Comparison of ENCODE assay signal across 8 cellular contexts in the genomic region with DNA sequence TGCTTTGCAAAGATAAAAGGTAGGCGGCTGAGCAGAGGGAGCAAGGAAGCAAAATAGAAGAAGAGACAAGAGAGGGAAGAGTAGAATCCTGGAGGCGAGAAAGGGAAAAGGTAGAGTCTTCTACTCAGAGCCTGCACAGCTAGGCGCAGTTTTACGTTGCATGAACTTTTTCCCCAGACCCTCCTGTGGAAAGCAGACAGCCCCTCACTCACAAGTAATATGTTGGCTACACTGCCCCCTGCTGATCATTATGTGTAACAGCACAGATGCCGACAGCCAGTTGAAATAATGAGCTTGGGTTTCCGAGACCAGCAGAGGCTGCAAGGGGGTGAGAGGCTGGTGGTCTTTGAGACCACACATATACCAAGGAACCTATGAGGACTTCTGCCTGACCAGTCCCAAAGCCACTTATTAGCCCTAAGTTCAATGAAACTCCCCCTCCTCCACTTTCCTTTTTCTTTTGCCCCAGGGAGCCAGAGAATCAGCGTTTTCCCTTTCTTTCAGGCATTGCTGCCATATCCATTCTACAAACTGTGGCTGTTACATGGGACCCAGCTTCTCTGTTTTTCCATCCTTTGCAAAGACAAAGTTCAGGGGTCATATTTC. TPM values are rescaled to one million over a fixed set of nuclear protein-coding genes. Genes with fewer than 3 reads are reported as not detected.
DNase-seq lines count a peak whose midpoint lies in the region; TF ChIP-seq lines count a peak whose summit lies in the region.

No MANE protein-coding gene starts in this region.

- H3K4me2 ChIP-seq in mammary epithelial cell (ENCODE audit: insufficient read depth, low read depth, low read length): peak overlapping the region; percentile 50

- H3K27me3 ChIP-seq in BE2C (peaks cover 7% of the 10 kb centered on the region), mammary epithelial cell (ENCODE audit: insufficient read depth, low read length) (no peaks in the 10 kb centered on the region)

- H3K79me2 ChIP-seq in mammary epithelial cell (ENCODE audit: insufficient read depth, low read length): no peaks in the 10 kb centered on the region

- no TSS peak for BruUV-seq in mammary epithelial cell (replicated peaks; lab: Mats Ljungman, UMichigan)

- peak; percentile 85 for TF ChIP-seq CTCF in BE2C (IDR thresholded peaks at IDR 0.05; ENCODE audit: low read depth, low read length)
- peak; percentile 86 for TF ChIP-seq CTCF in GM10266 (IDR thresholded peaks at IDR 0.05; ENCODE audit: control insufficient read depth, insufficient read depth, low read depth, missing control alignments)
- peak; percentile 82 to 84 for TF ChIP-seq CTCF in mammary epithelial cell (conservative IDR thresholded peaks at IDR 0.05 in 1 of 2, IDR thresholded peaks at IDR 0.05 in 1 of 2; ENCODE audit: extremely low read depth in 1 of 2, insufficient read depth in 1 of 2, low read depth in 1 of 2, low read length in 2 of 2)

- no peaks in the 10 kb centered on the region for H4K20me1 ChIP-seq in mammary epithelial cell (ENCODE audit: insufficient read depth, low read length)

- no peak overlapping the region for H3K4me3 ChIP-seq in BE2C (ENCODE audit: low read depth, low read length)
- H3K4me3 ChIP-seq in mammary epithelial cell (replicated peaks in 1 of 3; ENCODE audit: insufficient read depth in 1 of 3, low read depth in 2 of 3, low read length in 3 of 3): no peak overlapping the region

- dilution Hi-C loops in mammary epithelial cell (cut with HindIII; ENCODE audit: low sequenced_read_pairs): no loop called here

- H3K4me1 ChIP-seq in BE2C: no peaks in the 10 kb centered on the region
- H3K4me1 ChIP-seq in mammary epithelial cell (ENCODE audit: insufficient read depth, low read length): peaks cover 6% of the 10 kb centered on the region

- WGBS in mammary epithelial cell (ENCODE audit: low coverage, missing lambda C conversion rate): 9% methylated on average over 5 of the region's 7 CpGs

- H3K9me3 ChIP-seq in BE2C: no peaks in the 10 kb centered on the region
- no peaks in the 10 kb centered on the region for H3K9me3 ChIP-seq in mammary epithelial cell (replicated peaks; ENCODE audit: insufficient read depth, low read length)

- H3K36me3 ChIP-seq in BE2C (no peaks in the 10 kb centered on the region), mammary epithelial cell (ENCODE audit: insufficient read depth, low read length) (no peaks in the 10 kb centered on the region)

- CTCF ChIA-PET in mammary epithelial cell (lab: Charles Lee; ENCODE audit: low non-redundant PET): interaction anchor here (0.6 to 0.8 kb wide), 5 partner anchors 22 to 530 kb away, joined by 3 to 8 read pairs (median 4); a partner anchor contains a TSS

- in situ Hi-C loops in mammary epithelial cell (cut with MboI; ENCODE audit: low sequenced_read_pairs in 2 of 2): no loop called here

- no peak overlapping the region for H2AFZ ChIP-seq in mammary epithelial cell (ENCODE audit: low read depth, low read length)

- H3K27ac ChIP-seq in mammary epithelial cell (ENCODE audit: insufficient read depth, low read depth, low read length): no peak overlapping the region

- intact Hi-C loops in mammary epithelial cell (cut with micrococcal nuclease): loop anchor here (2.0 to 5.0 kb wide), 2 partner anchors 46 to 97 kb away; a partner anchor contains a TSS

- H3K9ac ChIP-seq in mammary epithelial cell (ENCODE audit: insufficient read depth, low read length): no peak overlapping the region

- peak; percentile 40 for DNase-seq in BE2C
- no peak for DNase-seq in GM10266 (ENCODE audit: extremely low spot score)
- peak; percentile 77 for DNase-seq in NCI-H82 (lab: John Stamatoyannopoulos, UW)
- no peak for DNase-seq in mammary epithelial cell
- peak; percentile 4 for DNase-seq in midbrain (lab: John Stamatoyannopoulos, UW)
- no peak for DNase-seq in middle frontal gyrus (ENCODE audit: extremely low spot score, low spot score)
- DNase-seq in T1000 (lab: John Stamatoyannopoulos, UW): no peak
- DNase-seq in RKO (ENCODE audit: low spot score): no peak

RNA-seq across cellular contexts. Expression of a gene that starts 22.5 kb away (rescaled TPM):
- polyA plus RNA-seq in BE2C (2012; ENCODE audit: insufficient read depth, insufficient read length, low read depth): 7.1 TPM
- 10 to 100 TPM; 24.1 to 36.5 TPM for total RNA-seq in mammary epithelial cell
- 11.3 TPM for polyA plus RNA-seq in mammary epithelial cell
- polyA minus RNA-seq in mammary epithelial cell: 7.9 TPM

RNA-seq across cellular contexts. Expression of a gene that starts 46.9 kb away (rescaled TPM):
- not detected for polyA plus RNA-seq in BE2C (2012; ENCODE audit: insufficient read depth, insufficient read length, low read depth)
- 10 to 100 TPM in 1 of 2 donors, 1 to 10 TPM in 1; 1.5 to 16.7 TPM for total RNA-seq in mammary epithelial cell
- 2.6 TPM for polyA plus RNA-seq in mammary epithelial cell
- not detected for polyA minus RNA-seq in mammary epithelial cell

Comparison
In these comparisons a context has a peak if more than half of its experiments do, and no peak if none do; other contexts are left out.
1. DNase-seq: peak in BE2C (single experiment), NCI-H82 (single experiment) and midbrain (single experiment); none in GM10266 (single experiment), mammary epithelial cell (single experiment), middle frontal gyrus (single experiment), T1000 (single experiment) and RKO (single experiment).
2. Peak in every context shown above with its lines, with median percentiles within 50 percentile points of each other: CTCF ChIP-seq.